Comparison of ENCODE assay signal across 21 cellular contexts in genomic region chr15:71111950-71112349, GRCh38. TPM values are rescaled to one million over a fixed set of nuclear protein-coding genes. Genes with fewer than 3 reads are reported as not detected.
DNase-seq lines count a peak whose midpoint lies in the region; ATAC-seq and TF ChIP-seq lines count a peak whose summit lies in the region.
"Had no signal": no experiment of that assay in that cellular context is flagged by ENCODE, and none has a peak within 500 bp of the region (broad histone marks: within the 10 kb centered on the region; RNA-seq: fewer than 3 reads in every experiment).

No MANE protein-coding gene starts in this region.

- no peaks in the 10 kb centered on the region for H3K9me3 ChIP-seq in GM23248 (ENCODE audit: low read depth)
- no peaks in the 10 kb centered on the region for H3K9me3 ChIP-seq in RWPE2 (ENCODE audit: severe bottlenecking)
- no peaks in the 10 kb centered on the region for H3K9me3 ChIP-seq in thoracic aorta
- no peaks in the 10 kb centered on the region for H3K9me3 ChIP-seq in CD8-positive, alpha-beta memory T cell (ENCODE audit: low read length)
- H3K9me3 ChIP-seq: BLaER1 treated with 17β-estradiol and CSF1 and Interleukin-3, amounts not matched to agents 10 nM and 100 nM had no signal

- no peak overlapping the region for H3K4me2 ChIP-seq in GM23248 (ENCODE audit: unreplicated experiment)
- H3K4me2 ChIP-seq: BLaER1 treated with 17β-estradiol and CSF1 and Interleukin-3, amounts not matched to agents 10 nM and 100 nM had no signal

- H3K4me1 Mint-ChIP-seq in CD8-positive, alpha-beta memory T cell: peaks cover 2 to 13% (median 6%) of the 10 kb centered on the region in 3 donors

- in situ Hi-C loops in GM23248 (cut with MboI): loop anchor here (5.0 kb wide), 1 partner anchor 330 kb away; no protein-coding TSS in a partner anchor

- H3F3A ChIP-seq in GM23248 (ENCODE audit: insufficient read depth): 0 out of 2 replicates have a peak, but pooled peaks cover 4% of the 10 kb centered on the region

- no peak overlapping the region for H3K27ac Mint-ChIP-seq in CD8-positive, alpha-beta memory T cell
- H3K27ac Mint-ChIP-seq: CD8-positive, alpha-beta T cell had no signal

- H4K20me1 ChIP-seq in GM23248 (ENCODE audit: insufficient read depth): no peaks in the 10 kb centered on the region

- peaks cover 27 to 57% of the 10 kb centered on the region in 2 donors for H3K27me3 Mint-ChIP-seq in CD8-positive, alpha-beta memory T cell

- H3K27ac ChIP-seq in GM23248 (no peak overlapping the region), RWPE2 (ENCODE audit: poor library complexity, severe bottlenecking) (peak overlapping the region; percentile 97), thoracic aorta (peak overlapping the region; percentile 31 to 58), RWPE1 (no peak overlapping the region)
- no peak overlapping the region for H3K27ac ChIP-seq in CD8-positive, alpha-beta memory T cell (ENCODE audit: low read depth, low read length)
- H3K27ac ChIP-seq: BLaER1 treated with 17β-estradiol and CSF1 and Interleukin-3, amounts not matched to agents 10 nM and 100 nM; HL-60 had no signal

- peaks cover 26% of the 10 kb centered on the region for H3K4me1 ChIP-seq in GM23248 (ENCODE audit: insufficient read depth)
- H3K4me1 ChIP-seq in RWPE2 (ENCODE audit: insufficient read depth, poor library complexity, severe bottlenecking): peaks cover 33% of the 10 kb centered on the region
- H3K4me1 ChIP-seq in thoracic aorta (ENCODE audit: control insufficient read depth in 1 of 2, low read depth in 2 of 2): peaks cover 0 to 35% of the 10 kb centered on the region in 2 donors
- H3K4me1 ChIP-seq in CD8-positive, alpha-beta memory T cell (ENCODE audit: insufficient read depth, low read length): no peaks in the 10 kb centered on the region

- H3K4me3 Mint-ChIP-seq in CD8-positive, alpha-beta memory T cell: no peak overlapping the region
- H3K4me3 Mint-ChIP-seq: CD8-positive, alpha-beta T cell had no signal

- H3K27me3 ChIP-seq in GM23248 (replicated peaks; ENCODE audit: insufficient read depth) (no peaks in the 10 kb centered on the region), RWPE2 (ENCODE audit: insufficient read depth, poor library complexity, severe bottlenecking) (no peaks in the 10 kb centered on the region), thoracic aorta (replicated peaks; ENCODE audit: insufficient read depth) (no peaks in the 10 kb centered on the region)
- H3K27me3 ChIP-seq in CD8-positive, alpha-beta memory T cell (ENCODE audit: insufficient read depth, low read length, poor library complexity, severe bottlenecking): peaks cover 11% of the 10 kb centered on the region

- no peak for ATAC-seq in RWPE2 (ENCODE audit: low read depth)
- no peak for ATAC-seq in thoracic aorta (ENCODE audit: insufficient number of reproducible peaks, low FRiP score, low read depth)
- no peak for ATAC-seq in GM19035 (IDR thresholded peaks at IDR 0.05; ENCODE audit: unreplicated experiment)
- ATAC-seq: CD8-positive, alpha-beta T cell; GM12878; Right ventricle myocardium inferior had no signal

- TF ChIP-seq CTCF in RWPE2 (IDR thresholded peaks at IDR 0.05; ENCODE audit: poor library complexity, severe bottlenecking) (no peak), thoracic aorta (IDR thresholded peaks at IDR 0.05) (no peak), RWPE1 (conservative IDR thresholded peaks at IDR 0.05; ENCODE audit: low read depth) (no peak)

- WGBS in GM23248 (ENCODE audit: low coverage in 1 of 2, low lambda C conversion rate in 2 of 2, missing lambda C conversion rate in 2 of 2), 2 experiments: 76 to 80% methylated on average over 4 of the region's 4 CpGs

- no peak overlapping the region for H3K4me3 ChIP-seq in GM23248
- H3K4me3 ChIP-seq in RWPE2 (ENCODE audit: severe bottlenecking): no peak overlapping the region
- no peak overlapping the region for H3K4me3 ChIP-seq in thoracic aorta
- no peak overlapping the region for H3K4me3 ChIP-seq in CD8-positive, alpha-beta memory T cell (ENCODE audit: low read length)
- H3K4me3 ChIP-seq: BLaER1 treated with 17β-estradiol and CSF1 and Interleukin-3, amounts not matched to agents 10 nM and 100 nM; GM12878 had no signal

- peaks cover 0 to 3% (median 0%) of the 10 kb centered on the region in 5 donors for H3K9me3 Mint-ChIP-seq in CD8-positive, alpha-beta memory T cell
- H3K9me3 Mint-ChIP-seq: CD8-positive, alpha-beta T cell had no signal

- no peak overlapping the region for H3K9ac ChIP-seq in GM23248
- H3K9ac ChIP-seq: BLaER1 treated with 17β-estradiol and CSF1 and Interleukin-3, amounts not matched to agents 10 nM and 100 nM had no signal

- H2AFZ ChIP-seq in GM23248: peak overlapping the region; percentile 75

- no peak for DNase-seq in GM23248
- no peak for DNase-seq in RWPE2 (ENCODE audit: low spot score)
- peak; percentile 36 for DNase-seq in fibroblast of peridontal ligament (ENCODE audit: extremely low read depth)
- DNase-seq in thoracic aorta (ENCODE audit: low spot score): no peak
- DNase-seq in CD8-positive, alpha-beta memory T cell: no peak
- no peak for DNase-seq in RWPE1 (ENCODE audit: low spot score)
- DNase-seq in LoVo (ENCODE audit: low spot score): no peak
- DNase-seq: CD8-positive, alpha-beta T cell; DMS79 treated with DMSO at 0.1 percent for 48 hours; GDM1; H7; NCI-H1417 treated with DMSO at 0.1 percent for 48 hours; NCI-H1930; NCI-H345; NCI-H524 treated with DMSO at 0.1 percent for 48 hours; SW 1271 had no signal

- CTCF ChIA-PET in CD8-positive, alpha-beta memory T cell (lab: Charles Lee): no interaction called here
- CTCF ChIA-PET in RWPE1 (lab: Yijun Ruan, JAX): interaction anchor here (0.6 to 0.9 kb wide), 3 partner anchors 173 to 1000 kb away, joined by 4 to 6 read pairs (median 6); no protein-coding TSS in a partner anchor

- no peaks in the 10 kb centered on the region for H3K36me3 ChIP-seq in GM23248 (ENCODE audit: low read depth)
- H3K36me3 ChIP-seq in RWPE2 (ENCODE audit: low read depth): peaks cover 19% of the 10 kb centered on the region
- no peaks in the 10 kb centered on the region for H3K36me3 ChIP-seq in thoracic aorta
- H3K36me3 ChIP-seq in CD8-positive, alpha-beta memory T cell (ENCODE audit: insufficient read depth, low read length): no peaks in the 10 kb centered on the region
- H3K36me3 ChIP-seq: BLaER1 treated with 17β-estradiol and CSF1 and Interleukin-3, amounts not matched to agents 10 nM and 100 nM had no signal

- H3K36me3 Mint-ChIP-seq in CD8-positive, alpha-beta memory T cell: no peaks in the 10 kb centered on the region
- H3K36me3 Mint-ChIP-seq: CD8-positive, alpha-beta T cell had no signal

- H3K79me2 ChIP-seq in GM23248 (ENCODE audit: insufficient read depth): peaks cover 9% of the 10 kb centered on the region

- no peaks in the 10 kb centered on the region for H3K9me2 ChIP-seq in GM23248 (ENCODE audit: insufficient read depth)

- POLR2A ChIA-PET in CD8-positive, alpha-beta memory T cell (lab: Charles Lee): no interaction called here
- POLR2A ChIA-PET in RWPE1 (lab: Yijun Ruan, JAX; ENCODE audit: low non-redundant PET): no interaction called here

RNA-seq across cellular contexts. Expression of gene THSD4, which starts 3.3 kb away (rescaled TPM):
- 50.6 and 58.9 TPM in 2 replicates for total RNA-seq in GM23248 (2014; rRNA removed; shearing (Covaris generic))
- polyA plus RNA-seq in GM23248 (2016; fragmentation: Nextera tagmentation; extraction: Ambion mirVana): 13.3 and 14.2 TPM in 2 replicates
- 100 to 1,000 TPM in 1 of 2 donors, 10 to 100 TPM in 1; 71.2 to 150 TPM for total RNA-seq in thoracic aorta
- not detected for total RNA-seq in CD8-positive, alpha-beta memory T cell
- polyA plus RNA-seq in CD8-positive, alpha-beta memory T cell: not detected
- total RNA-seq: CD8-positive, alpha-beta T cell had no signal

Comparison
In these comparisons a context has a peak if more than half of its experiments do, and no peak if none do; other contexts are left out.
1. H3K27ac ChIP-seq: peak in RWPE2 (single experiment) and thoracic aorta (2 of 2); none in GM23248 (single experiment), CD8-positive, alpha-beta memory T cell (single experiment) and RWPE1 (single experiment).
2. RNA of gene THSD4, which starts 3.3 kb away (total RNA-seq): 71.2 to 150 TPM in thoracic aorta and 50.6 to 58.9 TPM in GM23248; not detected in CD8-positive, alpha-beta memory T cell; every median in the first group is over 10 times any median in the second.